ENCODE assay signal across 17 cellular contexts in genomic region chr2:240787521-240788472, GRCh38. TPM values are rescaled to one million over a fixed set of nuclear protein-coding genes. Genes with fewer than 3 reads are reported as not detected.
DNase-seq lines count a peak whose midpoint lies in the region; ATAC-seq and TF ChIP-seq lines count a peak whose summit lies in the region.
"Had no signal": no experiment of that assay in that cellular context is flagged by ENCODE, and none has a peak within 500 bp of the region (broad histone marks: within the 10 kb centered on the region; RNA-seq: fewer than 3 reads in every experiment).

No MANE protein-coding gene starts in this region.

- no peak for ATAC-seq in HG03521 (IDR thresholded peaks at IDR 0.05; ENCODE audit: unreplicated experiment)
- ATAC-seq: PC-3 had no signal

- TF ChIP-seq CTCF in BE2C (IDR thresholded peaks at IDR 0.05; ENCODE audit: low read depth, low read length): no peak
- TF ChIP-seq CTCF in nephron (IDR thresholded peaks at IDR 0.05; ENCODE audit: unreplicated experiment in 3 of 3): no peak

- no peaks in the 10 kb centered on the region for H3K4me1 ChIP-seq in BE2C
- H3K4me1 ChIP-seq: BLaER1 had no signal

- peaks cover 2% of the 10 kb centered on the region; the same call in 1 of the 2 replicates for H3K36me3 ChIP-seq in BE2C
- H3K36me3 ChIP-seq: BLaER1 had no signal

- H3K36me3 Mint-ChIP-seq in nephron (ENCODE audit: low read depth): no peaks in the 10 kb centered on the region
- no peaks in the 10 kb centered on the region for H3K36me3 Mint-ChIP-seq in activated naive CD8-positive, alpha-beta T cell treated with anti-CD3 and anti-CD28 coated beads for 36 hours

- H3K9me3 Mint-ChIP-seq in nephron: no peaks in the 10 kb centered on the region
- no peaks in the 10 kb centered on the region for H3K9me3 Mint-ChIP-seq in activated naive CD8-positive, alpha-beta T cell treated with anti-CD3 and anti-CD28 coated beads for 36 hours

- peak overlapping the region in 2 of 3 experiments; percentile 72 to 81 for H3K27ac Mint-ChIP-seq in nephron
- H3K27ac Mint-ChIP-seq in activated naive CD8-positive, alpha-beta T cell treated with anti-CD3 and anti-CD28 coated beads for 36 hours: no peak overlapping the region

- H3K4me3 ChIP-seq in BE2C (ENCODE audit: low read depth, low read length): no peak overlapping the region
- H3K4me3 ChIP-seq: BLaER1 had no signal

- H3K27me3 ChIP-seq in BE2C: no peaks in the 10 kb centered on the region
- H3K27me3 ChIP-seq: BLaER1 had no signal

- H3K27me3 Mint-ChIP-seq in nephron (ENCODE audit: low read depth): no peaks in the 10 kb centered on the region
- H3K27me3 Mint-ChIP-seq in activated naive CD8-positive, alpha-beta T cell treated with anti-CD3 and anti-CD28 coated beads for 36 hours: no peaks in the 10 kb centered on the region

- H3K9me3 ChIP-seq in BE2C: no peaks in the 10 kb centered on the region
- H3K9me3 ChIP-seq: BLaER1 had no signal

- no peak overlapping the region for H3K4me3 Mint-ChIP-seq in nephron
- H3K4me3 Mint-ChIP-seq in activated naive CD8-positive, alpha-beta T cell treated with anti-CD3 and anti-CD28 coated beads for 36 hours: no peak overlapping the region

- H3K4me1 Mint-ChIP-seq in nephron: peaks cover 22% of the 10 kb centered on the region
- H3K4me1 Mint-ChIP-seq in activated naive CD8-positive, alpha-beta T cell treated with anti-CD3 and anti-CD28 coated beads for 36 hours: no peaks in the 10 kb centered on the region

- intact Hi-C loops in cardiac septum (cut with DNase I): no loop called here

- DNase-seq in 8988T (peak; percentile 14), BE2C (peak; percentile 4), cardiac septum (ENCODE audit: low spot score) (peak; percentile 73), OCI-M1 (lab: John Stamatoyannopoulos, UW) (no peak)
- DNase-seq in activated naive CD8-positive, alpha-beta T cell treated with anti-CD3 and anti-CD28 coated beads for 36 hours: no peak
- DNase-seq: EL; GOT3; KBM-7; NCI-H1092; NCI-H2107; NCI-H226; NCI-H526 treated with DMSO at 0.1 percent for 48 hours; NK-92 treated with Interleukin-12 subunit alpha and Interleukin-12 subunit beta, amount 100 ng/mL, for 24 hours; PC-3 had no signal

RNA-seq across cellular contexts. Expression of gene KIF1A, which starts 32.2 kb away (rescaled TPM):
- 158 TPM for polyA plus RNA-seq in BE2C (2012; ENCODE audit: insufficient read depth, insufficient read length, low read depth)
- total RNA-seq in cardiac septum: 10.2 TPM
- total RNA-seq in activated naive CD8-positive, alpha-beta T cell treated with anti-CD3 and anti-CD28 coated beads for 36 hours: 1 to 10 TPM; 7.7 to 8.2 TPM
- total RNA-seq: PC-3 had no signal

Comparison
In these comparisons a context has a peak if more than half of its experiments do, and no peak if none do; other contexts are left out.
1. DNase-seq: peak in 8988T (single experiment), BE2C (single experiment) and cardiac septum (single experiment); none in OCI-M1 (single experiment) and activated naive CD8-positive, alpha-beta T cell treated with anti-CD3 and anti-CD28 coated beads for 36 hours (single experiment).